In the genomic region with DNA sequence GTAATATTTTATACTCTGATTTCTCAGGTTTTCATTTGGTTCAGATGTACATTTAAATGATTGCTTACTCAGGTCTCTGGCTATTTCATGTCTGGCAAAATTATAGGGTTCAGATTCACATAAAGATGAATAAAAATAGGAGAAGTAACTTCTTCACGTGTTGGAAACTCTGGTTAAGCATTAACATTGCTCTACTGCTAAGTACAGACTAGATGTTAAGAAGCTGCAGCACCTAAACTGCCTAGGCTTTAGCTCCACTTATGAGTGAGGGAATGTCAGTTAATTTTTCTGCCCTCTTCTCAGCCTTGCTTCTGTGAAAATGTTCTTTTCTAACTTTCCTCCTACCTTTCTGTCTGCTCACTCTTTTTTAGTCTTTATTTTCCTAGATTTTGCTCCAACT, we compare ENCODE assay signal across 13 cellular contexts.
DNase-seq lines count a peak whose midpoint lies in the region; ATAC-seq and TF ChIP-seq lines count a peak whose summit lies in the region.
"Had no signal": no experiment of that assay in that cellular context is flagged by ENCODE, and none has a peak within 500 bp of the region (broad histone marks: within the 10 kb centered on the region; RNA-seq: fewer than 3 reads in every experiment).

No MANE protein-coding gene starts in this region.

- TF ChIP-seq CTCF in type B pancreatic cell (conservative IDR thresholded peaks at IDR 0.05), result no peak

- peaks cover 8% of the 10 kb centered on the region for H3K27me3 Mint-ChIP-seq in type B pancreatic cell
- H3K27me3 Mint-ChIP-seq: B cell had no signal

- H3K9me3 Mint-ChIP-seq in type B pancreatic cell, result no peaks in the 10 kb centered on the region

- no peaks in the 10 kb centered on the region for H3K4me1 Mint-ChIP-seq in type B pancreatic cell (ENCODE audit: unreplicated experiment)
- H3K4me1 Mint-ChIP-seq: B cell, H9 had no signal

- no peak overlapping the region for H3K4me3 Mint-ChIP-seq in type B pancreatic cell
- H3K4me3 Mint-ChIP-seq: B cell, H9 had no signal

- no peaks in the 10 kb centered on the region for H3K36me3 Mint-ChIP-seq in type B pancreatic cell

- H3K27ac Mint-ChIP-seq in type B pancreatic cell, result peak overlapping the region; percentile 33
- H3K27ac Mint-ChIP-seq: B cell, H9 had no signal

- DNase-seq in type B pancreatic cell (ENCODE audit: extremely low spot score, unreplicated experiment) (no peak), A172 (ENCODE audit: low spot score) (no peak), putamen (ENCODE audit: low spot score) (no peak), NCI-H1417 treated with DMSO at 0.1 percent for 48 hours (lab: John Stamatoyannopoulos, UW) (no peak)
- DNase-seq: 8988T, Caco-2, H9, IMR-90 had no signal

- ATAC-seq in GM18861 (IDR thresholded peaks at IDR 0.05; ENCODE audit: unreplicated experiment) (peak; percentile 83), GM21423 (IDR thresholded peaks at IDR 0.05; ENCODE audit: unreplicated experiment) (peak; percentile 63), HG03378 (IDR thresholded peaks at IDR 0.05; ENCODE audit: unreplicated experiment) (peak; percentile 61)
- ATAC-seq: K562 had no signal
